Comparison of ENCODE assay signal across 10 cellular contexts in genomic region chrX:129876734-129877395, GRCh38. TPM values are rescaled to one million over a fixed set of nuclear protein-coding genes. Genes with fewer than 3 reads are reported as not detected.
A peak's percentile ranks its signal among the peaks of the same experiment; 100 is the strongest.
DNase-seq lines count a peak whose midpoint lies in the region; ATAC-seq and TF ChIP-seq lines count a peak whose summit lies in the region.
"Had no signal": no experiment of that assay in that cellular context is flagged by ENCODE, and none has a peak within 500 bp of the region (broad histone marks: within the 10 kb centered on the region; RNA-seq: fewer than 3 reads in every experiment).

No MANE protein-coding gene starts in this region.

- H4K5ac ChIP-seq in H9 (ENCODE audit: insufficient read length, low read depth, low read length): no peak overlapping the region

- H3K14ac ChIP-seq in H9 (ENCODE audit: insufficient read depth, low read length): no peak overlapping the region

- H3K56ac ChIP-seq in H9 (ENCODE audit: insufficient read length, low read depth, low read length): no peak overlapping the region

- H2BK20ac ChIP-seq in H9 (ENCODE audit: low read depth, low read length, poor library complexity, severe bottlenecking): no peak overlapping the region

- H3K9ac ChIP-seq in H9 (ENCODE audit: extremely low read depth, insufficient read length, low read length): no peak overlapping the region

- H3K23ac ChIP-seq in H9 (ENCODE audit: insufficient read length, low read depth, low read length): no peak overlapping the region

- no peak overlapping the region for H2BK5ac ChIP-seq in H9 (ENCODE audit: insufficient read length, low read length)

- H2BK15ac ChIP-seq in H9 (ENCODE audit: low read depth, low read length): no peak overlapping the region

- no peak overlapping the region for H3K4me2 ChIP-seq in H9 (ENCODE audit: insufficient read depth, insufficient read length, low read length)

- TF ChIP-seq CTCF in H9 (conservative IDR thresholded peaks at IDR 0.05): no peak

- H3K4me3 Mint-ChIP-seq in H9: no peak overlapping the region
- H3K4me3 Mint-ChIP-seq: activated naive CD8-positive, alpha-beta T cell treated with anti-CD3 and anti-CD28 coated beads for 36 hours had no signal

- peaks cover 0 to 3% of the 10 kb centered on the region in 2 experiments; a peak in 2 of 4 replicates for H3K4me1 Mint-ChIP-seq in H9

- peak overlapping the region; percentile 62 for H3K27ac ChIP-seq in H9 (ENCODE audit: insufficient read length, low read depth, low read length)
- H3K27ac ChIP-seq: heart right ventricle, pancreas had no signal

- no peak overlapping the region for H2BK12ac ChIP-seq in H9 (ENCODE audit: insufficient read length, low read depth, low read length)

- H3K9me3 ChIP-seq in H9 (ENCODE audit: control insufficient read depth, low read depth, low read length): peaks cover 20% of the 10 kb centered on the region
- H3K9me3 ChIP-seq: heart right ventricle, pancreas had no signal

- no peaks in the 10 kb centered on the region for H3K79me2 ChIP-seq in H9 (ENCODE audit: insufficient read depth, low read length)

- H4K91ac ChIP-seq in H9 (ENCODE audit: insufficient read length, low read depth, low read length): no peak overlapping the region

- no peaks in the 10 kb centered on the region for H3K4me1 ChIP-seq in H9 (ENCODE audit: insufficient read depth, low read length)
- H3K4me1 ChIP-seq: heart right ventricle, pancreas had no signal

- H3K27ac Mint-ChIP-seq in H9: peak overlapping the region in 1 of 3 experiments; percentile 48; a peak in 1 of 7 replicates
- H3K27ac Mint-ChIP-seq: activated naive CD8-positive, alpha-beta T cell treated with anti-CD3 and anti-CD28 coated beads for 36 hours had no signal

- ATAC-seq in GM21367 (IDR thresholded peaks at IDR 0.05; ENCODE audit: unreplicated experiment) (no peak), GM21447 (IDR thresholded peaks at IDR 0.05; ENCODE audit: unreplicated experiment) (no peak), HG02610 (IDR thresholded peaks at IDR 0.05; ENCODE audit: unreplicated experiment) (no peak)
- ATAC-seq: heart right ventricle had no signal

- H3K18ac ChIP-seq in H9 (ENCODE audit: insufficient read length, low read depth, low read length): no peak overlapping the region

- peaks cover 6 to 51% of the 10 kb centered on the region in 2 experiments; a peak in 4 of 5 replicates for H3K9me3 Mint-ChIP-seq in H9
- H3K9me3 Mint-ChIP-seq: activated naive CD8-positive, alpha-beta T cell treated with anti-CD3 and anti-CD28 coated beads for 36 hours had no signal

- no peak overlapping the region for H2BK120ac ChIP-seq in H9 (ENCODE audit: low read depth, low read length, poor library complexity, severe bottlenecking)

- no peaks in the 10 kb centered on the region; the same call in 1 of the 2 replicates for H3K27me3 Mint-ChIP-seq in H9 (ENCODE audit: low read depth)
- H3K27me3 Mint-ChIP-seq: activated naive CD8-positive, alpha-beta T cell treated with anti-CD3 and anti-CD28 coated beads for 36 hours had no signal

- H4K20me1 ChIP-seq in H9 (ENCODE audit: control insufficient read depth, insufficient read depth, insufficient read length): no peaks in the 10 kb centered on the region

- H2AK5ac ChIP-seq in H9 (ENCODE audit: insufficient read length, low read length): no peak overlapping the region

- H3K36me3 Mint-ChIP-seq in H9 (ENCODE audit: insufficient read depth in 1 of 3, low read depth in 3 of 3): peaks cover 0 to 9% (median 5%) of the 10 kb centered on the region in 3 experiments; a peak in 3 of 7 replicates
- H3K36me3 Mint-ChIP-seq: activated naive CD8-positive, alpha-beta T cell treated with anti-CD3 and anti-CD28 coated beads for 36 hours had no signal

- no peak overlapping the region for H3K4ac ChIP-seq in H9 (ENCODE audit: low read depth, low read length)

- no peaks in the 10 kb centered on the region for H3K23me2 ChIP-seq in H9 (ENCODE audit: insufficient read length, low read depth, low read length, poor library complexity, severe bottlenecking)

- no peaks in the 10 kb centered on the region for H3K27me3 ChIP-seq in H9 (ENCODE audit: insufficient read depth, low read length)

- no CpG with 5 or more reads among the region's 5 CpGs for WGBS in H9 (ENCODE audit: extremely low coverage, insufficient read length, low lambda C conversion rate)

- DNase-seq in H9: peak; percentile 27
- DNase-seq in NCI-H2196 (lab: John Stamatoyannopoulos, UW; ENCODE audit: unreplicated experiment): peak; percentile 48
- peak; percentile 74 for DNase-seq in dermis blood vessel endothelial cell
- DNase-seq in pulmonary artery endothelial cell (ENCODE audit: low read depth, low spot score): peak; percentile 13
- DNase-seq: activated naive CD8-positive, alpha-beta T cell treated with anti-CD3 and anti-CD28 coated beads for 36 hours; heart right ventricle; pancreas had no signal

- H3K79me1 ChIP-seq in H9 (ENCODE audit: insufficient read depth, low read depth, low read length, poor library complexity, severe bottlenecking): no peaks in the 10 kb centered on the region

- H3T11ph ChIP-seq in H9 (ENCODE audit: low read length): no peak overlapping the region

- no peak overlapping the region for H4K8ac ChIP-seq in H9 (replicated peaks; ENCODE audit: insufficient read length, low read depth, low read length)

- H2AFZ ChIP-seq in H9 (ENCODE audit: low read length): no peak overlapping the region

RNA-seq across cellular contexts. Expression of gene UTP14A, which starts 29.1 kb away (rescaled TPM):
- 37.0 and 39.0 TPM in 2 replicates for total RNA-seq in H9 (2021)
- 20.9 and 25.0 TPM in 2 replicates for total RNA-seq in dermis blood vessel endothelial cell
- total RNA-seq in pulmonary artery endothelial cell: 23.5 and 30.0 TPM in 2 replicates

RNA-seq across cellular contexts. Expression of gene ZDHHC9, which starts 33.2 kb away (rescaled TPM):
- total RNA-seq in H9 (2021): 20.2 and 21.0 TPM in 2 replicates
- 22.1 and 23.5 TPM in 2 replicates for total RNA-seq in dermis blood vessel endothelial cell
- total RNA-seq in pulmonary artery endothelial cell: 17.4 and 19.7 TPM in 2 replicates

Comparison
In these comparisons a context has a peak if more than half of its experiments do, and no peak if none do; other contexts are left out.
1. DNase-seq: peak in every context shown above with its lines; median percentile 74 in dermis blood vessel endothelial cell; 48 in NCI-H2196; 27 in H9; 13 in pulmonary artery endothelial cell.